8 cellular contexts compared by ENCODE assay signal in the genomic region with DNA sequence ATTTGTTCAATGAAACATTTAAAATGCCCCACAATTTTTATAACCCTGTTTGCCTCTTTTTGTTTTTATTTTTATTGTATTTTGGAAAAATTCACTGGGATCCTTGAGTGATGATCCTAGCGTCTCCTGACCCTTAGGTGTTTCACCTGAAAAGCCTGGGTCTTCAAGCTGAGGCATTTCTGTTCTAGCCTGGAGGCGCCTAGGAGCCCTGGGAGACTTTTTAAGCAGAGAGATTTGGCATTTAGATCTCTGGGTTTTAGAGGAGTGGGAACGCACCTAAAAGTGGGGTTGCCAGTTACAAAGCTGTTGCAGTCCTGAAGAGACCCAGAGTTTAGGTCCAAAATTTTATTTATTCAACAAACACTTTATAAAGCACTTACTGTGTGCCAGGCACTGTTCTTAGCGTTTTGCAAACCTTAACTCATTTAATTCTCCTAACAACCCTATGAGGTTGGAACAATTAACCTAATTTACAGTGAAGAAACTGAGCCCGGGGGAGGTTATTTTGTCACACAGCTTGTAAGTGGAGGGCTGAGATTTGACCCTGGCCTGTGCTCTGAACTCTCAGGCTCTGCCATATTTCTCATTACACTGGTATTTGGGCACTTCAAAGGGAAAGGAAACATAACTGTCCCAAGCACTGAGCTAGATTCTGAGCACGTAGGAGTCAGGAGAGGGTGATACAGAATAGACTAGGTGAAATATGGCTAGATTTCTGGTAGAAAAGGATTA. TPM values are rescaled to one million over a fixed set of nuclear protein-coding genes. Genes with fewer than 3 reads are reported as not detected.
DNase-seq lines count a peak whose midpoint lies in the region; ATAC-seq and TF ChIP-seq lines count a peak whose summit lies in the region.

No MANE protein-coding gene starts in this region.

- peak overlapping the region; percentile 88 for H3K4me3 Mint-ChIP-seq in neural progenitor cell

- no peaks in the 10 kb centered on the region for H4K20me1 ChIP-seq in neural progenitor cell (ENCODE audit: low read depth)

- peaks cover 20% of the 10 kb centered on the region for H3K36me3 Mint-ChIP-seq in neural progenitor cell

- no peaks in the 10 kb centered on the region for H3K9me3 ChIP-seq in neural progenitor cell (ENCODE audit: low read depth)

- TF ChIP-seq CTCF in C4-2B (conservative IDR thresholded peaks at IDR 0.05) (no peak), LNCaP clone FGC (IDR thresholded peaks at IDR 0.05; ENCODE audit: control insufficient read depth, extremely low read depth, insufficient read depth) (no peak), coronary artery (IDR thresholded peaks at IDR 0.05) (no peak), neural progenitor cell (IDR thresholded peaks at IDR 0.05) (no peak)

- H3K4me1 ChIP-seq in neural progenitor cell = peaks cover 15% of the 10 kb centered on the region

- H3K4me3 ChIP-seq in LNCaP clone FGC (ENCODE audit: low read depth, low read length) (peak overlapping the region; percentile 78), coronary artery (peak overlapping the region; percentile 88), neural progenitor cell (peak overlapping the region; percentile 67)

- peak overlapping the region; percentile 78 for H3K4me2 ChIP-seq in neural progenitor cell

- peak overlapping the region; percentile 58 for H3K27ac Mint-ChIP-seq in neural progenitor cell

- peak overlapping the region; percentile 25 for H3K9ac ChIP-seq in neural progenitor cell

- H3K27me3 Mint-ChIP-seq in neural progenitor cell (ENCODE audit: insufficient read depth, low read depth) = peaks cover 2% of the 10 kb centered on the region

- H3K4me1 Mint-ChIP-seq in neural progenitor cell = peaks cover 25% of the 10 kb centered on the region

- H3K27ac ChIP-seq in C4-2B = peak overlapping the region; percentile 99
- H3K27ac ChIP-seq in coronary artery = peak overlapping the region; percentile 99
- peak overlapping the region; percentile 95 for H3K27ac ChIP-seq in neural progenitor cell

- H3F3A ChIP-seq in neural progenitor cell (ENCODE audit: low read depth) = peaks cover 46% of the 10 kb centered on the region

- no peak for ATAC-seq in GM18868 (IDR thresholded peaks at IDR 0.05; ENCODE audit: unreplicated experiment)

- peaks cover 7% of the 10 kb centered on the region for H3K9me3 Mint-ChIP-seq in neural progenitor cell

- no peak overlapping the region for H2AFZ ChIP-seq in neural progenitor cell (replicated peaks)

- H3K27me3 ChIP-seq in neural progenitor cell = no peaks in the 10 kb centered on the region

- H3K36me3 ChIP-seq in neural progenitor cell = no peaks in the 10 kb centered on the region

- DNase-seq in LNCaP clone FGC (ENCODE audit: low read depth) = no peak
- no peak for DNase-seq in coronary artery (ENCODE audit: low spot score)
- no peak for DNase-seq in neural progenitor cell (ENCODE audit: low spot score)
- no peak for DNase-seq in midbrain (lab: John Stamatoyannopoulos, UW)
- DNase-seq in NCI-H1048 (lab: John Stamatoyannopoulos, UW) = no peak
- DNase-seq in HUDEP-2 (lab: John Stamatoyannopoulos, UW; ENCODE audit: unreplicated experiment in 76 of 76) = no peak

- peaks cover 90% of the 10 kb centered on the region for H3K79me2 ChIP-seq in neural progenitor cell (ENCODE audit: low read depth)

RNA-seq across cellular contexts. Expression of gene FADS1, which starts 0.8 kb away (rescaled TPM):
- 163 and 184 TPM in 2 replicates for total RNA-seq in neural progenitor cell (ENCODE audit: low replicate concordance)

RNA-seq across cellular contexts. Expression of gene FADS2, which starts 10.5 kb away (rescaled TPM):
- 233 and 407 TPM in 2 replicates for total RNA-seq in neural progenitor cell (ENCODE audit: low replicate concordance)

RNA-seq across cellular contexts. Expression of gene FEN1, which starts 24.9 kb away (rescaled TPM):
- 51.8 and 68.9 TPM in 2 replicates for total RNA-seq in neural progenitor cell (ENCODE audit: low replicate concordance)

RNA-seq across cellular contexts. Expression of gene TMEM258, which starts 25.2 kb away (rescaled TPM):
- 71.4 and 98.9 TPM in 2 replicates for total RNA-seq in neural progenitor cell (ENCODE audit: low replicate concordance)
